Comparison of ENCODE assay signal across 2 cellular contexts in genomic region chr2:235701206-235701605, GRCh38.
TF ChIP-seq lines count a peak whose summit lies in the region.

No MANE protein-coding gene starts in this region.

TF ChIP-seq in A549, 52 proteins besides CTCF, POLR2A, EP300 and RAD21:
- TF ChIP-seq ELK1 (IDR thresholded peaks at IDR 0.05; ENCODE audit: low read depth, low read length): no peak
- TF ChIP-seq POLR2AphosphoS2 (conservative IDR thresholded peaks at IDR 0.05; ENCODE audit: low read length): no peak
- TF ChIP-seq BHLHE40 (IDR thresholded peaks at IDR 0.05; ENCODE audit: low read depth, low read length): no peak
- TF ChIP-seq MAX (IDR thresholded peaks at IDR 0.05): no peak

TF ChIP-seq in GM23338, 12 proteins besides CTCF, POLR2A, EP300 and RAD21 (continued from another document):
- no peak for TF ChIP-seq JUNB (IDR thresholded peaks at IDR 0.05; ENCODE audit: unreplicated experiment)
- TF ChIP-seq ZNF114 (CRISPR knock-in tag; IDR thresholded peaks at IDR 0.05): no peak
- TF ChIP-seq EZH2phosphoT487 (IDR thresholded peaks at IDR 0.05; ENCODE audit: unreplicated experiment): no peak
- no peak for TF ChIP-seq REST (IDR thresholded peaks at IDR 0.05; ENCODE audit: unreplicated experiment)
- TF ChIP-seq ZNF462 (CRISPR knock-in tag; IDR thresholded peaks at IDR 0.05): no peak
- no peak for TF ChIP-seq CREB1 (CRISPR knock-in tag; IDR thresholded peaks at IDR 0.05; ENCODE audit: low read depth)
- TF ChIP-seq STAT1 (IDR thresholded peaks at IDR 0.05; ENCODE audit: unreplicated experiment): no peak
- no peak for TF ChIP-seq POLR2AphosphoS5 (IDR thresholded peaks at IDR 0.05; ENCODE audit: low read depth)
